ENCODE assay signal across 8 cellular contexts in the genomic region with DNA sequence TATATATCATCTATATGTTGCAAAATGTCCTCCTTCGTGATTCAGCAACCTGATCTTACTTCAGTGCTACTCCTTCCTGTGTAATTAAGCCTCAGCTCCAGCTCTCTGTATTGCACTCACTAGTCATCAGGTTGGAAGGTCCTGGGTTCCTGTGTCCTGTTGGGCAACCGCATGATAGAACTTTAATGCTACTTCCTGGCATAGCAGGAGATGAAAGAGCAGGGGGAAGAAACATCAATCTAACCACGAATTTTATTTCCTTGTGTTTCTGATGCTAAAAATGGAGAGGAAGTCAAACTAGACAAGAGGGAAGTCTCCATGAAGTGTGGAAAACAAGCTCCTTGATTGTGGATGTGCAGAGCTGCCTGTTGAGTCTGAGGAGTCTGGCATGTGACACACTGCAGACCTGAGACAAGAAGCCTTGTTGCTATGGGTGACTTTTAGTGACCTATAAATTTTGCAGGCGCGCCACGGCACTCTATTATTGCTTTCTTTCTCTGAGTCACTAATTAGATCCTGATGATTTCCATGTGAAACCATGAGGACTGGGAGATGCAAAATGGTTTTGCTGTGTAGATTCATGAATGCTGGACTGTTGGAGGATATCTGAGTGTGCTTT. TPM values are rescaled to one million over a fixed set of nuclear protein-coding genes. Genes with fewer than 3 reads are reported as not detected.
A peak's percentile ranks its signal among the peaks of the same experiment; 100 is the strongest.
DNase-seq lines count a peak whose midpoint lies in the region; ATAC-seq and TF ChIP-seq lines count a peak whose summit lies in the region.

No MANE protein-coding gene starts in this region.

- H3K36me3 Mint-ChIP-seq in nephron progenitor cell (ENCODE audit: low read depth), result peaks cover 91% of the 10 kb centered on the region

- H3K4me3 Mint-ChIP-seq in nephron progenitor cell, result peak overlapping the region; percentile 11

- ATAC-seq in GM19463 (IDR thresholded peaks at IDR 0.05; ENCODE audit: unreplicated experiment) (no peak), HG02642 (IDR thresholded peaks at IDR 0.05; ENCODE audit: poor library complexity, unreplicated experiment) (no peak), HG03439 (IDR thresholded peaks at IDR 0.05; ENCODE audit: unreplicated experiment) (no peak)

- peaks cover 13% of the 10 kb centered on the region for H3K4me1 Mint-ChIP-seq in nephron progenitor cell

- peaks cover 32% of the 10 kb centered on the region for H3K9me3 Mint-ChIP-seq in nephron progenitor cell

- peak overlapping the region; percentile 86 for H3K27ac Mint-ChIP-seq in nephron progenitor cell

- TF ChIP-seq CTCF in nephron progenitor cell (IDR thresholded peaks at IDR 0.05), result no peak

- no peaks in the 10 kb centered on the region for H3K27me3 Mint-ChIP-seq in nephron progenitor cell (ENCODE audit: low read depth, poor library complexity)

- DNase-seq in GDM1 (lab: John Stamatoyannopoulos, UW), result peak; percentile 7
- DNase-seq in dermis microvascular lymphatic vessel endothelial cell (ENCODE audit: low read depth in 2 of 2), result peak; percentile 37 to 84
- DNase-seq in nephron progenitor cell, result peak; percentile 12
- no peak for DNase-seq in stimulated activated CD4-positive, alpha-beta T cell treated with anti-CD3 and anti-CD28 coated beads, Interleukin-2, amount 100 ng/mL, for 48 hours

TF ChIP-seq in PFSK-1, 5 proteins besides CTCF, POLR2A, EP300 and RAD21:
- TF ChIP-seq FOXP2 (optimal IDR thresholded peaks at IDR 0.05; ENCODE audit: borderline replicate concordance, extremely low read depth, extremely low read length, insufficient read depth), result no peak
- TF ChIP-seq TAF1 (IDR thresholded peaks at IDR 0.05; ENCODE audit: borderline replicate concordance, insufficient read depth, low read length), result peak; percentile 38; the same call in 1 of the 2 replicates
- TF ChIP-seq POLR2AphosphoS5 (IDR thresholded peaks at IDR 0.05; ENCODE audit: low read depth, low read length), result no peak; the same call in 1 of the 2 replicates
- TF ChIP-seq, protein P1, sequence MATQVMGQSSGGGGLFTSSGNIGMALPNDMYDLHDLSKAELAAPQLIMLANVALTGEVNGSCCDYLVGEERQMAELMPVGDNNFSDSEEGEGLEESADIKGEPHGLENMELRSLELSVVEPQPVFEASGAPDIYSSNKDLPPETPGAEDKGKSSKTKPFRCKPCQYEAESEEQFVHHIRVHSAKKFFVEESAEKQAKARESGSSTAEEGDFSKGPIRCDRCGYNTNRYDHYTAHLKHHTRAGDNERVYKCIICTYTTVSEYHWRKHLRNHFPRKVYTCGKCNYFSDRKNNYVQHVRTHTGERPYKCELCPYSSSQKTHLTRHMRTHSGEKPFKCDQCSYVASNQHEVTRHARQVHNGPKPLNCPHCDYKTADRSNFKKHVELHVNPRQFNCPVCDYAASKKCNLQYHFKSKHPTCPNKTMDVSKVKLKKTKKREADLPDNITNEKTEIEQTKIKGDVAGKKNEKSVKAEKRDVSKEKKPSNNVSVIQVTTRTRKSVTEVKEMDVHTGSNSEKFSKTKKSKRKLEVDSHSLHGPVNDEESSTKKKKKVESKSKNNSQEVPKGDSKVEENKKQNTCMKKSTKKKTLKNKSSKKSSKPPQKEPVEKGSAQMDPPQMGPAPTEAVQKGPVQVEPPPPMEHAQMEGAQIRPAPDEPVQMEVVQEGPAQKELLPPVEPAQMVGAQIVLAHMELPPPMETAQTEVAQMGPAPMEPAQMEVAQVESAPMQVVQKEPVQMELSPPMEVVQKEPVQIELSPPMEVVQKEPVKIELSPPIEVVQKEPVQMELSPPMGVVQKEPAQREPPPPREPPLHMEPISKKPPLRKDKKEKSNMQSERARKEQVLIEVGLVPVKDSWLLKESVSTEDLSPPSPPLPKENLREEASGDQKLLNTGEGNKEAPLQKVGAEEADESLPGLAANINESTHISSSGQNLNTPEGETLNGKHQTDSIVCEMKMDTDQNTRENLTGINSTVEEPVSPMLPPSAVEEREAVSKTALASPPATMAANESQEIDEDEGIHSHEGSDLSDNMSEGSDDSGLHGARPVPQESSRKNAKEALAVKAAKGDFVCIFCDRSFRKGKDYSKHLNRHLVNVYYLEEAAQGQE (IDR thresholded peaks at IDR 0.05; ENCODE audit: insufficient read depth in 1 of 2, low read depth in 2 of 2, low read length in 2 of 2), result peak in 1 of 2 experiments; percentile 18; a peak in 1 of 4 replicates
- TF ChIP-seq SIN3A (IDR thresholded peaks at IDR 0.05; ENCODE audit: borderline replicate concordance, insufficient read depth, low read length), result peak; percentile 81; the same call in 1 of the 2 replicates
TF ChIP-seq in PFSK-1: peak in this region for 3.

RNA-seq across cellular contexts. Expression of a gene that starts 25.6 kb away (rescaled TPM):
- 0.19 TPM for polyA plus RNA-seq in PFSK-1 (2012; ENCODE audit: insufficient read length, low read depth)
- total RNA-seq in dermis microvascular lymphatic vessel endothelial cell, result under 0.01 TPM in 1 of 2 replicates, not detected in the other

RNA-seq across cellular contexts. Expression of a gene that starts 27.4 kb away (rescaled TPM):
- polyA plus RNA-seq in PFSK-1 (2012; ENCODE audit: insufficient read length, low read depth), result 40.7 TPM
- 163 and 205 TPM in 2 replicates for total RNA-seq in dermis microvascular lymphatic vessel endothelial cell

RNA-seq across cellular contexts. Expression of a gene that starts 37.0 kb away (rescaled TPM):
- polyA plus RNA-seq in PFSK-1 (2012; ENCODE audit: insufficient read length, low read depth), result not detected
- total RNA-seq in dermis microvascular lymphatic vessel endothelial cell, result under 0.01 TPM in 1 of 2 replicates, not detected in the other

Comparison
In these comparisons a context has a peak if more than half of its experiments do, and no peak if none do; other contexts are left out.
1. DNase-seq: peak in GDM1 (single experiment), dermis microvascular lymphatic vessel endothelial cell (2 of 2) and nephron progenitor cell (single experiment); none in stimulated activated CD4-positive, alpha-beta T cell treated with anti-CD3 and anti-CD28 coated beads, Interleukin-2, amount 100 ng/mL, for 48 hours (0 of 2).